16 cellular contexts compared by ENCODE assay signal in the genomic region with DNA sequence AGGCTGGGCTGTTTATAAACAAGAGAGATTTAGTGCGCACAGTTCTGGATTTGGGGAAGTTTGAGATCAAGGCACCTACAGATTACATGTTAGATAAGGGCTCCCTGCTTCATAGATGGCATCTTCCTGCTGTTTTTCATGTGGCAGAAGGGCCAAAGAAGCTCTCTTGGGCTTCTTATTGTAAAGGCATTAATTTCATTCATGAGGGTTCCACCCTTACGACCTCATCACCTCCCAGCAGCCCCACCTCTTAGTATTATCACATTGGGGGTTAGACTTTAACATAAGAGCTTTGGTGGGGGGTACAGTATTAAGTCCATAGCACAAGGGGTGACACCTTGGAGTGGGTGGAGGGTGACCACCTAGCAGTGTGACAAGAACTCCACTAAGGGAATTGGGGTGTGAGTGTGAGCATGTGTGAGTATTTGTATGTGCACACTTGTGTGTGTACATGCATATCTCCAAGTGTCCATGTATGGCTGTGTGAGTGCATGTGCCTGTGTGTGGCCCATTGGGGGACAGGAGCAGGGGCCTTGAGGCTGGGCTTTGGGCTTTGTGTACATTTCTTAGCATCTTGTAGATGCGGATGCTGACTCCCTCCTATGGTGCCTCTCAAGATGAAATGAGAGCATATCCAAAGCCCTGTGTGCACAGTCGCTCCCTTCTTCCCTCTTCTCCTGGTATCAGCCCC. TPM values are rescaled to one million over a fixed set of nuclear protein-coding genes. Genes with fewer than 3 reads are reported as not detected.
DNase-seq lines count a peak whose midpoint lies in the region; ATAC-seq and TF ChIP-seq lines count a peak whose summit lies in the region.
"Had no signal": no experiment of that assay in that cellular context is flagged by ENCODE, and none has a peak within 500 bp of the region (broad histone marks: within the 10 kb centered on the region; RNA-seq: fewer than 3 reads in every experiment).

No MANE protein-coding gene starts in this region.

- H3K9me3 ChIP-seq in subcutaneous abdominal adipose tissue (ENCODE audit: control insufficient read depth in 5 of 5, low read length in 5 of 5) = no peaks in the 10 kb centered on the region
- no peaks in the 10 kb centered on the region for H3K9me3 ChIP-seq in sigmoid colon

- H3K27ac ChIP-seq in subcutaneous abdominal adipose tissue (ENCODE audit: low read depth, low read length) (peak overlapping the region; percentile 81), sigmoid colon (peak overlapping the region in 2 of 4 donors; percentile 13 to 69), dorsolateral prefrontal cortex (peak overlapping the region in 24 of 59 donors; percentile 6 to 83 (median 58))
- H3K27ac ChIP-seq: SK-N-MC had no signal

- WGBS in sigmoid colon, 2 donors = 75 to 81% methylated on average over 4 of the region's 4 CpGs

- no peak for DNase-seq in activated naive CD4-positive, alpha-beta T cell treated with anti-CD3 and anti-CD28 coated beads, Interleukin-2, amount 10 ng/mL, durations not matched to agents 7 days and 5 days
- DNase-seq in activated naive CD4-positive, alpha-beta T cell treated with anti-CD3 and anti-CD28 coated beads, Interleukin-2, amount 50 U/mL, for 72 hours (ENCODE audit: low spot score in 2 of 2) = no peak
- no peak for DNase-seq in activated CD4-positive, alpha-beta memory T cell treated with anti-CD3 and anti-CD28 coated beads for 36 hours
- DNase-seq in immature natural killer cell (no peak), sigmoid colon (no peak), dorsolateral prefrontal cortex (no peak)
- DNase-seq: ACHN; activated CD8-positive, alpha-beta memory T cell treated with anti-CD3 and anti-CD28 coated beads, Interleukin-2, amount 50 U/mL, for 4 hours; DMS153; glutamatergic neuron; MG63; nephron progenitor cell; NK-92 treated with Interleukin-12 subunit alpha and Interleukin-12 subunit beta, amount 100 ng/mL, for 24 hours had no signal

- peak overlapping the region in 2 of 5 donors; percentile 4 to 28 for H3K4me3 ChIP-seq in subcutaneous abdominal adipose tissue (ENCODE audit: low read depth in 1 of 5, low read length in 5 of 5)
- H3K4me3 ChIP-seq in sigmoid colon = no peak overlapping the region
- H3K4me3 ChIP-seq in dorsolateral prefrontal cortex = no peak overlapping the region
- H3K4me3 ChIP-seq: MG63, SK-N-MC had no signal

- H3K27me3 ChIP-seq in subcutaneous abdominal adipose tissue (ENCODE audit: control insufficient read depth in 5 of 5, insufficient read depth in 4 of 5, low read length in 5 of 5) (no peaks in the 10 kb centered on the region), sigmoid colon (no peaks in the 10 kb centered on the region), dorsolateral prefrontal cortex (no peaks in the 10 kb centered on the region)
- H3K27me3 ChIP-seq: MG63 had no signal

- H3K27me3 Mint-ChIP-seq in activated naive CD4-positive, alpha-beta T cell treated with anti-CD3 and anti-CD28 coated beads, Interleukin-2, amount 10 ng/mL, durations not matched to agents 7 days and 5 days = no peaks in the 10 kb centered on the region
- no peaks in the 10 kb centered on the region for H3K27me3 Mint-ChIP-seq in activated CD4-positive, alpha-beta memory T cell treated with anti-CD3 and anti-CD28 coated beads for 36 hours
- peaks cover 3 to 6% (median 4%) of the 10 kb centered on the region in 3 donors for H3K27me3 Mint-ChIP-seq in immature natural killer cell (ENCODE audit: low read depth in 3 of 3)

- peak overlapping the region in 1 of 5 donors; percentile 60 for H3K9ac ChIP-seq in subcutaneous abdominal adipose tissue (ENCODE audit: low read length in 5 of 5)

- H3K4me1 Mint-ChIP-seq in activated naive CD4-positive, alpha-beta T cell treated with anti-CD3 and anti-CD28 coated beads, Interleukin-2, amount 10 ng/mL, durations not matched to agents 7 days and 5 days = peaks cover 100% of the 10 kb centered on the region
- H3K4me1 Mint-ChIP-seq in activated CD4-positive, alpha-beta memory T cell treated with anti-CD3 and anti-CD28 coated beads for 36 hours (ENCODE audit: low read depth) = peaks cover 94% of the 10 kb centered on the region
- H3K4me1 Mint-ChIP-seq in immature natural killer cell = peaks cover 99 to 100% of the 10 kb centered on the region in 2 donors

- no peak overlapping the region for H3K4me3 Mint-ChIP-seq in activated naive CD4-positive, alpha-beta T cell treated with anti-CD3 and anti-CD28 coated beads, Interleukin-2, amount 10 ng/mL, durations not matched to agents 7 days and 5 days
- H3K4me3 Mint-ChIP-seq in activated CD4-positive, alpha-beta memory T cell treated with anti-CD3 and anti-CD28 coated beads for 36 hours = no peak overlapping the region
- H3K4me3 Mint-ChIP-seq in immature natural killer cell = peak overlapping the region in 4 of 5 donors; percentile 1 to 33 (median 12)
- H3K4me3 Mint-ChIP-seq: nephron progenitor cell had no signal

- POLR2A ChIA-PET in activated CD4-positive, alpha-beta memory T cell treated with anti-CD3 and anti-CD28 coated beads for 36 hours (lab: Charles Lee) = no interaction called here

- peak overlapping the region; percentile 77 for H3K27ac Mint-ChIP-seq in activated naive CD4-positive, alpha-beta T cell treated with anti-CD3 and anti-CD28 coated beads, Interleukin-2, amount 10 ng/mL, durations not matched to agents 7 days and 5 days
- H3K27ac Mint-ChIP-seq in activated naive CD4-positive, alpha-beta T cell treated with anti-CD3 and anti-CD28 coated beads, Interleukin-2, amount 50 U/mL, for 72 hours = peak overlapping the region in 1 of 2 donors; percentile 16
- H3K27ac Mint-ChIP-seq in activated CD4-positive, alpha-beta memory T cell treated with anti-CD3 and anti-CD28 coated beads for 36 hours = peak overlapping the region; percentile 1
- peak overlapping the region; percentile 37 to 89 (median 75) for H3K27ac Mint-ChIP-seq in immature natural killer cell
- H3K27ac Mint-ChIP-seq: nephron progenitor cell had no signal

- H3K4me1 ChIP-seq in subcutaneous abdominal adipose tissue (ENCODE audit: control insufficient read depth in 5 of 5, insufficient read depth in 5 of 5, low read length in 5 of 5) (peaks cover 37 to 94% (median 80%) of the 10 kb centered on the region in 5 donors), sigmoid colon (peaks cover 0 to 76% (median 69%) of the 10 kb centered on the region in 4 donors)

- no peak for TF ChIP-seq POLR2A in sigmoid colon (IDR thresholded peaks at IDR 0.05)

- intact Hi-C loops in activated CD4-positive, alpha-beta memory T cell treated with anti-CD3 and anti-CD28 coated beads for 36 hours (cut with micrococcal nuclease) = no loop called here
- intact Hi-C loops in sigmoid colon (cut with DNase I) (no loop called here), dorsolateral prefrontal cortex (cut with DNase I) (no loop called here)

- peaks cover 16% of the 10 kb centered on the region for H3K36me3 Mint-ChIP-seq in activated naive CD4-positive, alpha-beta T cell treated with anti-CD3 and anti-CD28 coated beads, Interleukin-2, amount 10 ng/mL, durations not matched to agents 7 days and 5 days
- peaks cover 0 to 22% of the 10 kb centered on the region in 2 donors for H3K36me3 Mint-ChIP-seq in activated naive CD4-positive, alpha-beta T cell treated with anti-CD3 and anti-CD28 coated beads, Interleukin-2, amount 50 U/mL, for 72 hours
- peaks cover 12% of the 10 kb centered on the region for H3K36me3 Mint-ChIP-seq in activated CD4-positive, alpha-beta memory T cell treated with anti-CD3 and anti-CD28 coated beads for 36 hours
- H3K36me3 Mint-ChIP-seq in immature natural killer cell = peaks cover 0 to 9% (median 4%) of the 10 kb centered on the region in 3 donors

- no peak for ATAC-seq in activated naive CD4-positive, alpha-beta T cell treated with anti-CD3 and anti-CD28 coated beads, Interleukin-2, amount 50 U/mL, for 72 hours
- ATAC-seq in GM21367 (IDR thresholded peaks at IDR 0.05; ENCODE audit: unreplicated experiment) = no peak

- no peak for TF ChIP-seq EP300 in sigmoid colon (IDR thresholded peaks at IDR 0.05)

- H3K9me3 Mint-ChIP-seq in activated naive CD4-positive, alpha-beta T cell treated with anti-CD3 and anti-CD28 coated beads, Interleukin-2, amount 10 ng/mL, durations not matched to agents 7 days and 5 days = peaks cover 5% of the 10 kb centered on the region
- peaks cover 0 to 6% of the 10 kb centered on the region in 2 donors for H3K9me3 Mint-ChIP-seq in activated naive CD4-positive, alpha-beta T cell treated with anti-CD3 and anti-CD28 coated beads, Interleukin-2, amount 50 U/mL, for 72 hours
- H3K9me3 Mint-ChIP-seq in activated CD4-positive, alpha-beta memory T cell treated with anti-CD3 and anti-CD28 coated beads for 36 hours = peaks cover 12% of the 10 kb centered on the region
- peaks cover 0 to 2% (median under 1%) of the 10 kb centered on the region in 6 donors for H3K9me3 Mint-ChIP-seq in immature natural killer cell

- H3K36me3 ChIP-seq in subcutaneous abdominal adipose tissue (ENCODE audit: control insufficient read depth in 5 of 5, insufficient read depth in 5 of 5, low read length in 5 of 5) (no peaks in the 10 kb centered on the region), sigmoid colon (no peaks in the 10 kb centered on the region)

- CTCF ChIA-PET in activated naive CD4-positive, alpha-beta T cell treated with anti-CD3 and anti-CD28 coated beads, Interleukin-2, amount 10 ng/mL, durations not matched to agents 7 days and 5 days (lab: Charles Lee) = no interaction called here
- CTCF ChIA-PET in activated CD4-positive, alpha-beta memory T cell treated with anti-CD3 and anti-CD28 coated beads for 36 hours (lab: Charles Lee) = no interaction called here

- TF ChIP-seq CTCF in sigmoid colon (IDR thresholded peaks at IDR 0.05) (no peak), dorsolateral prefrontal cortex (IDR thresholded peaks at IDR 0.05 in 54 of 56, conservative IDR thresholded peaks at IDR 0.05 in 2 of 56; ENCODE audit: low read depth in 1 of 56, partially characterized antibody in 56 of 56) (no peak)

RNA-seq across cellular contexts. Expression of gene BCR, which starts 42.7 kb away (rescaled TPM):
- total RNA-seq in activated naive CD4-positive, alpha-beta T cell treated with anti-CD3 and anti-CD28 coated beads, Interleukin-2, amount 50 U/mL, for 72 hours = 10 to 100 TPM; 44.9 to 63.7 TPM
- total RNA-seq in activated CD4-positive, alpha-beta memory T cell treated with anti-CD3 and anti-CD28 coated beads for 36 hours = 10 to 100 TPM; 60.4 to 69.0 TPM
- polyA plus RNA-seq in immature natural killer cell (10 to 100 TPM in 1 of 3 donors, 1 to 10 TPM in 2; 4.1 to 12.5 (median 5.6) TPM), sigmoid colon (10 to 100 TPM; 10.8 to 25.9 (median 10.9) TPM)
- total RNA-seq in sigmoid colon (10 to 100 TPM; 13.2 to 39.9 (median 21.5) TPM), dorsolateral prefrontal cortex (100 to 1,000 TPM in 90 of 120 experiments, 10 to 100 TPM in 30; 54.7 to 211 (median 113) TPM)

Comparison
In these comparisons a context has a peak if more than half of its experiments do, and no peak if none do; other contexts are left out.
1. H3K4me3 Mint-ChIP-seq: peak in immature natural killer cell (4 of 5); none in activated naive CD4-positive, alpha-beta T cell treated with anti-CD3 and anti-CD28 coated beads, Interleukin-2, amount 10 ng/mL, durations not matched to agents 7 days and 5 days (single experiment) and activated CD4-positive, alpha-beta memory T cell treated with anti-CD3 and anti-CD28 coated beads for 36 hours (single experiment).